Comparison of ENCODE assay signal across 29 cellular contexts in genomic region chr5:83151821-83152220, GRCh38.
A peak's percentile ranks its signal among the peaks of the same experiment; 100 is the strongest.
DNase-seq lines count a peak whose midpoint lies in the region; TF ChIP-seq lines count a peak whose summit lies in the region.
"Had no signal": no experiment of that assay in that cellular context is flagged by ENCODE, and none has a peak within 500 bp of the region (broad histone marks: within the 10 kb centered on the region; RNA-seq: fewer than 3 reads in every experiment).

No MANE protein-coding gene starts in this region.

- DNase-seq in ACHN: peak; percentile 7
- DNase-seq in HCEC 1CT: peak; percentile 26
- DNase-seq in choroid plexus epithelial cell (ENCODE audit: low read depth): peak; percentile 30
- peak; percentile 20 for DNase-seq in iris pigment epithelial cell (ENCODE audit: low read depth)
- DNase-seq in activated T-cell treated with anti-CD3 and anti-CD28 coated beads for 4 hours: no peak
- DNase-seq in activated CD4-positive, alpha-beta T cell treated with anti-CD3 and anti-CD28 coated beads, Interleukin-2, amount 10 ng/mL, durations not matched to agents 24 days and 14 days: no peak
- no peak for DNase-seq in stimulated activated CD4-positive, alpha-beta T cell treated with anti-CD3 and anti-CD28 coated beads, Interleukin-15, amount 100 ng/mL, for 24 hours
- DNase-seq in C1 segment of cervical spinal cord (lab: John Stamatoyannopoulos, UW): no peak
- DNase-seq: activated CD4-positive, alpha-beta T cell treated with anti-CD3 and anti-CD28 coated beads for 36 hours; CD8-positive, alpha-beta T cell; effector memory CD4-positive, alpha-beta T cell; erythroblast; hypothalamus; Kasumi-1; left ventricle myocardium inferior; mesendoderm; NCI-H446; NCI-H82; ovary; SIG-M5; stimulated activated CD8-positive, alpha-beta memory T cell treated with anti-CD3 and anti-CD28 coated beads, Interleukin-4, amount 100 ng/mL, for 48 hours; SW 1271; T1000; testis had no signal

- in situ Hi-C loops in ACHN (cut with HindIII; ENCODE audit: low pct_ligation_motif_present, low pct_unique_long_range_greater_than_20kb, low sequenced_read_pairs): no loop called here

- no peaks in the 10 kb centered on the region for H3K36me3 Mint-ChIP-seq in activated CD4-positive, alpha-beta T cell treated with anti-CD3 and anti-CD28 coated beads, Interleukin-2, amount 10 ng/mL, durations not matched to agents 24 days and 14 days (ENCODE audit: low read depth)
- H3K36me3 Mint-ChIP-seq: CD8-positive, alpha-beta T cell had no signal

- no peak overlapping the region for H3K4me3 Mint-ChIP-seq in activated CD4-positive, alpha-beta T cell treated with anti-CD3 and anti-CD28 coated beads, Interleukin-2, amount 10 ng/mL, durations not matched to agents 24 days and 14 days
- H3K4me3 Mint-ChIP-seq: activated CD4-positive, alpha-beta T cell treated with anti-CD3 and anti-CD28 coated beads for 36 hours; activated naive CD4-positive, alpha-beta T cell treated with anti-CD3 and anti-CD28 coated beads, Interleukin-2, amount 50 U/mL, for 24 hours; CD8-positive, alpha-beta T cell; neural crest cell; stimulated activated naive CD8-positive, alpha-beta T cell treated with anti-CD3 and anti-CD28 coated beads, Interleukin-15, Interleukin-2, amounts not matched to agents 100 ng/mL and 50 ng/mL, for 24 hours had no signal

- H3K4me1 Mint-ChIP-seq in activated CD4-positive, alpha-beta T cell treated with anti-CD3 and anti-CD28 coated beads, Interleukin-2, amount 10 ng/mL, durations not matched to agents 24 days and 14 days: peaks cover 3% of the 10 kb centered on the region
- H3K4me1 Mint-ChIP-seq: activated CD4-positive, alpha-beta T cell treated with anti-CD3 and anti-CD28 coated beads for 36 hours; activated naive CD4-positive, alpha-beta T cell treated with anti-CD3 and anti-CD28 coated beads, Interleukin-2, amount 50 U/mL, for 24 hours had no signal

- intact Hi-C loops in activated CD4-positive, alpha-beta T cell treated with anti-CD3 and anti-CD28 coated beads, Interleukin-2, amount 10 ng/mL, durations not matched to agents 24 days and 14 days (cut with micrococcal nuclease): no loop called here

- H3K9me3 Mint-ChIP-seq in activated CD4-positive, alpha-beta T cell treated with anti-CD3 and anti-CD28 coated beads, Interleukin-2, amount 10 ng/mL, durations not matched to agents 24 days and 14 days: no peaks in the 10 kb centered on the region
- H3K9me3 Mint-ChIP-seq: activated naive CD4-positive, alpha-beta T cell treated with anti-CD3 and anti-CD28 coated beads, Interleukin-2, amount 50 U/mL, for 24 hours; CD8-positive, alpha-beta T cell; stimulated activated naive CD8-positive, alpha-beta T cell treated with anti-CD3 and anti-CD28 coated beads, Interleukin-15, Interleukin-2, amounts not matched to agents 100 ng/mL and 50 ng/mL, for 24 hours had no signal

- no peak for TF ChIP-seq CTCF in choroid plexus epithelial cell (conservative IDR thresholded peaks at IDR 0.05; ENCODE audit: low read depth, low read length)

- no peaks in the 10 kb centered on the region for H3K27me3 Mint-ChIP-seq in activated CD4-positive, alpha-beta T cell treated with anti-CD3 and anti-CD28 coated beads, Interleukin-2, amount 10 ng/mL, durations not matched to agents 24 days and 14 days
- H3K27me3 Mint-ChIP-seq: activated CD4-positive, alpha-beta T cell treated with anti-CD3 and anti-CD28 coated beads for 36 hours; activated naive CD4-positive, alpha-beta T cell treated with anti-CD3 and anti-CD28 coated beads, Interleukin-2, amount 50 U/mL, for 24 hours; stimulated activated naive CD8-positive, alpha-beta T cell treated with anti-CD3 and anti-CD28 coated beads, Interleukin-15, Interleukin-2, amounts not matched to agents 100 ng/mL and 50 ng/mL, for 24 hours had no signal

- H3K4me3 ChIP-seq in choroid plexus epithelial cell (ENCODE audit: low read depth, low read length): no peak overlapping the region
- H3K4me3 ChIP-seq: coronary artery, left ventricle myocardium inferior, ovary, right atrium auricular region, testis had no signal

- H3K27ac Mint-ChIP-seq in activated CD4-positive, alpha-beta T cell treated with anti-CD3 and anti-CD28 coated beads, Interleukin-2, amount 10 ng/mL, durations not matched to agents 24 days and 14 days: no peak overlapping the region
- H3K27ac Mint-ChIP-seq: activated CD4-positive, alpha-beta T cell treated with anti-CD3 and anti-CD28 coated beads for 36 hours; activated naive CD4-positive, alpha-beta T cell treated with anti-CD3 and anti-CD28 coated beads, Interleukin-2, amount 50 U/mL, for 24 hours; CD8-positive, alpha-beta T cell; stimulated activated naive CD8-positive, alpha-beta T cell treated with anti-CD3 and anti-CD28 coated beads, Interleukin-15, Interleukin-2, amounts not matched to agents 100 ng/mL and 50 ng/mL, for 24 hours had no signal

Comparison
In these comparisons a context has a peak if more than half of its experiments do, and no peak if none do; other contexts are left out.
1. DNase-seq: peak in ACHN (single experiment), HCEC 1CT (single experiment), choroid plexus epithelial cell (single experiment) and iris pigment epithelial cell (single experiment); none in activated T-cell treated with anti-CD3 and anti-CD28 coated beads for 4 hours (single experiment), activated CD4-positive, alpha-beta T cell treated with anti-CD3 and anti-CD28 coated beads, Interleukin-2, amount 10 ng/mL, durations not matched to agents 24 days and 14 days (single experiment), stimulated activated CD4-positive, alpha-beta T cell treated with anti-CD3 and anti-CD28 coated beads, Interleukin-15, amount 100 ng/mL, for 24 hours (single experiment) and C1 segment of cervical spinal cord (0 of 14).